1 cellular context compared by ENCODE assay signal in genomic region chr16:20925780-20926179, GRCh38.
A peak's percentile ranks its signal among the peaks of the same experiment; 100 is the strongest.
TF ChIP-seq lines count a peak whose summit lies in the region.

No MANE protein-coding gene starts in this region.

TF ChIP-seq in HepG2, 621 proteins besides CTCF, POLR2A, EP300 and RAD21 (continued from another document and continues in another):
- TF ChIP-seq ZNF280D (CRISPR knock-in tag; IDR thresholded peaks at IDR 0.05) = no peak
- no peak for TF ChIP-seq MEIS2 (CRISPR knock-in tag; IDR thresholded peaks at IDR 0.05)
- no peak for TF ChIP-seq MATR3 (CRISPR knock-in tag; IDR thresholded peaks at IDR 0.05)
- TF ChIP-seq TRIM24 (CRISPR knock-in tag; IDR thresholded peaks at IDR 0.05) = no peak
- no peak for TF ChIP-seq MTF1 (CRISPR knock-in tag; IDR thresholded peaks at IDR 0.05)
- TF ChIP-seq ZNF335 (CRISPR knock-in tag; IDR thresholded peaks at IDR 0.05) = no peak
- 0 out of 2 replicates have a peak, but pooled peaks have one; percentile 9 for TF ChIP-seq ZNF460 (CRISPR knock-in tag; IDR thresholded peaks at IDR 0.05; ENCODE audit: borderline replicate concordance)
- no peak for TF ChIP-seq FOXA1 (IDR thresholded peaks at IDR 0.05)
- 0 out of 2 replicates have a peak, but pooled peaks have one; percentile 19 for TF ChIP-seq FOXA1 (CRISPR knock-in tag; IDR thresholded peaks at IDR 0.05)
- TF ChIP-seq FOXP4 (CRISPR knock-in tag; IDR thresholded peaks at IDR 0.05) = no peak
- no peak for TF ChIP-seq REL (CRISPR knock-in tag; conservative IDR thresholded peaks at IDR 0.05)
- no peak for TF ChIP-seq ATF4 (CRISPR knock-in tag; IDR thresholded peaks at IDR 0.05)
- no peak for TF ChIP-seq MYNN (CRISPR knock-in tag; IDR thresholded peaks at IDR 0.05; ENCODE audit: low read depth)
- no peak for TF ChIP-seq CC2D1A (CRISPR knock-in tag; IDR thresholded peaks at IDR 0.05)
- peak; percentile 74 for TF ChIP-seq HNF4A (CRISPR knock-in tag; IDR thresholded peaks at IDR 0.05)
- TF ChIP-seq ZNF674 (CRISPR knock-in tag; IDR thresholded peaks at IDR 0.05; ENCODE audit: low read depth) = no peak
- no peak for TF ChIP-seq FOSL2 (CRISPR knock-in tag; IDR thresholded peaks at IDR 0.05)
- no peak for TF ChIP-seq ARID2 (CRISPR knock-in tag; IDR thresholded peaks at IDR 0.05; ENCODE audit: borderline replicate concordance)
- no peak for TF ChIP-seq ZBTB37 (CRISPR knock-in tag; IDR thresholded peaks at IDR 0.05)
- 0 out of 2 replicates have a peak, but pooled peaks have one; percentile 39 for TF ChIP-seq EHMT2 (IDR thresholded peaks at IDR 0.05; ENCODE audit: borderline replicate concordance, low read depth, low read length)
- TF ChIP-seq FOXJ3 (CRISPR knock-in tag; IDR thresholded peaks at IDR 0.05; ENCODE audit: borderline replicate concordance) = no peak
- no peak for TF ChIP-seq ZBTB7A (CRISPR knock-in tag; IDR thresholded peaks at IDR 0.05)
- TF ChIP-seq CENPX (CRISPR knock-in tag; IDR thresholded peaks at IDR 0.05) = no peak
- peak; percentile 64 for TF ChIP-seq TEAD3 (CRISPR knock-in tag; optimal IDR thresholded peaks at IDR 0.05; ENCODE audit: borderline replicate concordance)
- TF ChIP-seq TCF7L2 (IDR thresholded peaks at IDR 0.05; ENCODE audit: low read depth, low read length) = no peak
- TF ChIP-seq KAT8 (CRISPR knock-in tag; IDR thresholded peaks at IDR 0.05) = no peak
- no peak for TF ChIP-seq MTF2 (CRISPR knock-in tag; IDR thresholded peaks at IDR 0.05; ENCODE audit: borderline replicate concordance)
- TF ChIP-seq PCBP1 (IDR thresholded peaks at IDR 0.05; ENCODE audit: borderline replicate concordance, low read depth, low read length) = no peak
- TF ChIP-seq, protein P1, sequence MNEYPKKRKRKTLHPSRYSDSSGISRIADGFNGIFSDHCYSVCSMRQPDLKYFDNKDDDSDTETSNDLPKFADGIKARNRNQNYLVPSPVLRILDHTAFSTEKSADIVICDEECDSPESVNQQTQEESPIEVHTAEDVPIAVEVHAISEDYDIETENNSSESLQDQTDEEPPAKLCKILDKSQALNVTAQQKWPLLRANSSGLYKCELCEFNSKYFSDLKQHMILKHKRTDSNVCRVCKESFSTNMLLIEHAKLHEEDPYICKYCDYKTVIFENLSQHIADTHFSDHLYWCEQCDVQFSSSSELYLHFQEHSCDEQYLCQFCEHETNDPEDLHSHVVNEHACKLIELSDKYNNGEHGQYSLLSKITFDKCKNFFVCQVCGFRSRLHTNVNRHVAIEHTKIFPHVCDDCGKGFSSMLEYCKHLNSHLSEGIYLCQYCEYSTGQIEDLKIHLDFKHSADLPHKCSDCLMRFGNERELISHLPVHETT (CRISPR knock-in tag; conservative IDR thresholded peaks at IDR 0.05) = no peak
- TF ChIP-seq ATF1 (CRISPR knock-in tag; IDR thresholded peaks at IDR 0.05) = no peak
- no peak for TF ChIP-seq ZFP36 (IDR thresholded peaks at IDR 0.05; ENCODE audit: borderline replicate concordance, low read depth, low read length, partially characterized antibody)
- TF ChIP-seq, protein P2, sequence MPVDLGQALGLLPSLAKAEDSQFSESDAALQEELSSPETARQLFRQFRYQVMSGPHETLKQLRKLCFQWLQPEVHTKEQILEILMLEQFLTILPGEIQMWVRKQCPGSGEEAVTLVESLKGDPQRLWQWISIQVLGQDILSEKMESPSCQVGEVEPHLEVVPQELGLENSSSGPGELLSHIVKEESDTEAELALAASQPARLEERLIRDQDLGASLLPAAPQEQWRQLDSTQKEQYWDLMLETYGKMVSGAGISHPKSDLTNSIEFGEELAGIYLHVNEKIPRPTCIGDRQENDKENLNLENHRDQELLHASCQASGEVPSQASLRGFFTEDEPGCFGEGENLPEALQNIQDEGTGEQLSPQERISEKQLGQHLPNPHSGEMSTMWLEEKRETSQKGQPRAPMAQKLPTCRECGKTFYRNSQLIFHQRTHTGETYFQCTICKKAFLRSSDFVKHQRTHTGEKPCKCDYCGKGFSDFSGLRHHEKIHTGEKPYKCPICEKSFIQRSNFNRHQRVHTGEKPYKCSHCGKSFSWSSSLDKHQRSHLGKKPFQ (CRISPR knock-in tag; IDR thresholded peaks at IDR 0.05; ENCODE audit: insufficient replicate concordance) = no peak
- no peak for TF ChIP-seq RAD51 (IDR thresholded peaks at IDR 0.05; ENCODE audit: borderline replicate concordance)
- no peak for TF ChIP-seq THAP7 (CRISPR knock-in tag; IDR thresholded peaks at IDR 0.05)
- no peak for TF ChIP-seq ARID4A (CRISPR knock-in tag; IDR thresholded peaks at IDR 0.05; ENCODE audit: borderline replicate concordance)
- no peak for TF ChIP-seq SYNCRIP (IDR thresholded peaks at IDR 0.05; ENCODE audit: insufficient read depth, low read depth, low read length)
- no peak for TF ChIP-seq IRX3 (CRISPR knock-in tag; IDR thresholded peaks at IDR 0.05; ENCODE audit: borderline replicate concordance, low read depth)
- TF ChIP-seq, protein P3, sequence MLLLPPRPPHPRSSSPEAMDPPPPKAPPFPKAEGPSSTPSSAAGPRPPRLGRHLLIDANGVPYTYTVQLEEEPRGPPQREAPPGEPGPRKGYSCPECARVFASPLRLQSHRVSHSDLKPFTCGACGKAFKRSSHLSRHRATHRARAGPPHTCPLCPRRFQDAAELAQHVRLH (CRISPR knock-in tag; IDR thresholded peaks at IDR 0.05; ENCODE audit: borderline replicate concordance, low read depth) = no peak
- no peak for TF ChIP-seq SSRP1 (CRISPR knock-in tag; IDR thresholded peaks at IDR 0.05)
- TF ChIP-seq TAF1 (CRISPR knock-in tag; IDR thresholded peaks at IDR 0.05) = no peak
- TF ChIP-seq, protein P4, sequence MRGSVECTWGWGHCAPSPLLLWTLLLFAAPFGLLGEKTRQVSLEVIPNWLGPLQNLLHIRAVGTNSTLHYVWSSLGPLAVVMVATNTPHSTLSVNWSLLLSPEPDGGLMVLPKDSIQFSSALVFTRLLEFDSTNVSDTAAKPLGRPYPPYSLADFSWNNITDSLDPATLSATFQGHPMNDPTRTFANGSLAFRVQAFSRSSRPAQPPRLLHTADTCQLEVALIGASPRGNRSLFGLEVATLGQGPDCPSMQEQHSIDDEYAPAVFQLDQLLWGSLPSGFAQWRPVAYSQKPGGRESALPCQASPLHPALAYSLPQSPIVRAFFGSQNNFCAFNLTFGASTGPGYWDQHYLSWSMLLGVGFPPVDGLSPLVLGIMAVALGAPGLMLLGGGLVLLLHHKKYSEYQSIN (CRISPR knock-in tag; IDR thresholded peaks at IDR 0.05; ENCODE audit: borderline replicate concordance) = no peak
- TF ChIP-seq CSRNP2 (CRISPR knock-in tag; conservative IDR thresholded peaks at IDR 0.05; ENCODE audit: low read depth) = no peak
